ENCODE assay signal across 17 cellular contexts in the genomic region with DNA sequence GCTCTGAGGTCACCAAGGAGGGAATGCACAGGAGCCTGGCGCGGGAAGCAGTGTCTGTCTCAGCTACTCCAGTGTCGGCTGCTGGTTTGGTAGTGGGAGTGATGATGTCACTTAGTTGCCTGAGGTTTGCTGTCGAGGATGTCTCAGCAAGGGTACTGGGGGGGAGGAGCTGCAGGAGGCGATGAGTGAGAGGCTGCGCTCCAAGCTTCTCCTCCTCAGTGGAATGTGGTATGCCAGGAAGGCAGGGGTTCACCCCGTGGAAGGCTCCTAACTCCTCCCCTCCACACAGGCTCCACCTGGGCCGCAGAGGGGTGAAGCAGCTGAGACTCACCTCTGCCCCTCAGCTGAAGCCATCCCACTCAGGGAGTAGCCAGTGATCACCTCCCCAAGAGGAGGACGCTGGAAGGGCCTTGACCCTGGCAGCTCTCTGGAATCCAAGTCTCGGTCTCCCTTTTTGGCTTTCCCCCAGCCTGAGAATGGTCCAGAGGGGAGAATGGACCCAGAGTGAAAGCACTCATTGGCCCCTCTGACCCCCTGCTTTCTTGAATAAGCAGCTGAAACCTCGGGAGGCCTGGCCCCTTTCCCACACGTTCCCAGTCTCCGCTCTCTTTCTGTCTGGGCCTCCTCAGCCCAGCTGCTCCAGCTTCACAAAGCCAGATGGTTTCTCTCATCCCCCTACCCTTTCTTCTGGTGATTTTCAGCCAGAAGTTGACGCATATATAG.
A peak's percentile ranks its signal among the peaks of the same experiment; 100 is the strongest.
DNase-seq lines count a peak whose midpoint lies in the region; ATAC-seq, FAIRE-seq and TF ChIP-seq lines count a peak whose summit lies in the region.
"Had no signal": no experiment of that assay in that cellular context is flagged by ENCODE, and none has a peak within 500 bp of the region (broad histone marks: within the 10 kb centered on the region; RNA-seq: fewer than 3 reads in every experiment).

No MANE protein-coding gene starts in this region.

- H3K9me3 ChIP-seq in H1 (ENCODE audit: insufficient read depth in 2 of 2, low read depth in 1 of 2, low read length in 1 of 2) (no peaks in the 10 kb centered on the region), tibial artery (no peaks in the 10 kb centered on the region), OCI-LY7 (ENCODE audit: low read length) (no peaks in the 10 kb centered on the region)

- H2BK120ac ChIP-seq in H1 (replicated peaks; ENCODE audit: low read depth, low read length), result no peak overlapping the region

- peak; percentile 11 for DNase-seq in activated CD4-positive, alpha-beta T cell treated with anti-CD3 and anti-CD28 coated beads for 36 hours
- DNase-seq in activated CD4-positive, alpha-beta T cell treated with anti-CD3 and anti-CD28 coated beads for 4 hours, result no peak
- DNase-seq in H1 (ENCODE audit: low read depth in 1 of 2, low spot score in 2 of 2), result no peak
- DNase-seq in kidney tubule cell (ENCODE audit: low spot score), result peak; percentile 27
- no peak for DNase-seq in tibial artery
- no peak for DNase-seq in OCI-LY7 (ENCODE audit: low spot score)
- DNase-seq in activated T-cell treated with anti-CD3 and anti-CD28 coated beads, Interleukin-2, amount 50 U/mL, for 48 hours, result no peak
- DNase-seq: activated CD4-positive, alpha-beta T cell treated with anti-CD3 and anti-CD28 coated beads for 1 hour; activated T-cell treated with anti-CD3 and anti-CD28 coated beads, Interleukin-2, amount 50 U/mL, for 24 hours; amniotic stem cell; COR-L47; effector CD8-positive, alpha-beta T cell; NCI-H345 had no signal

- H3K27ac ChIP-seq in H1 (ENCODE audit: low read depth, low read length) (no peak overlapping the region), tibial artery (peak overlapping the region; percentile 13 to 26), OCI-LY7 (ENCODE audit: low read depth, low read length, poor library complexity, severe bottlenecking) (no peak overlapping the region)

- CTCF ChIA-PET in activated CD4-positive, alpha-beta T cell treated with anti-CD3 and anti-CD28 coated beads for 36 hours (lab: Charles Lee), result no interaction called here
- CTCF ChIA-PET in H1 (lab: Charles Lee; ENCODE audit: partially characterized antibody), result interaction anchor here (0.6 to 4.5 kb wide), 10 partner anchors 8 to 559 kb away, joined by 3 to 24 read pairs (median 4); no protein-coding TSS in a partner anchor
- CTCF ChIA-PET in OCI-LY7 (lab: Charles Lee; ENCODE audit: unreplicated experiment), result no interaction called here

- H3K14ac ChIP-seq in H1 (ENCODE audit: insufficient read length), result no peak overlapping the region

- no peak overlapping the region; the same call in 1 of the 2 replicates for H2BK12ac ChIP-seq in H1 (ENCODE audit: low read depth, low read length)

- TF ChIP-seq RAD21 in H1 (IDR thresholded peaks at IDR 0.05 in 1 of 2, conservative IDR thresholded peaks at IDR 0.05 in 1 of 2; ENCODE audit: low read depth in 2 of 2, low read length in 2 of 2), result no peak

- no peaks in the 10 kb centered on the region for H3K36me3 Mint-ChIP-seq in activated CD4-positive, alpha-beta T cell treated with anti-CD3 and anti-CD28 coated beads for 36 hours (ENCODE audit: low read depth)

- H3K79me2 ChIP-seq in H1 (ENCODE audit: control insufficient read depth in 1 of 2, insufficient read depth in 2 of 2, low read length in 2 of 2) (no peaks in the 10 kb centered on the region), OCI-LY7 (ENCODE audit: insufficient read depth, low read depth, low read length) (no peaks in the 10 kb centered on the region)

- H4K8ac ChIP-seq in H1 (ENCODE audit: extremely low read depth, insufficient read depth, low read length), result no peak overlapping the region; the same call in 1 of the 2 replicates

- H3K27me3 ChIP-seq in H1 (replicated peaks in 1 of 4; ENCODE audit: control insufficient read depth in 3 of 4, extremely low read depth in 1 of 4, insufficient read depth in 3 of 4, low read length in 3 of 4), result no peaks in the 10 kb centered on the region; a peak in 1 of 7 replicates
- H3K27me3 ChIP-seq in tibial artery, result no peaks in the 10 kb centered on the region

- no peak overlapping the region for H2AK5ac ChIP-seq in H1 (ENCODE audit: low read depth, low read length)

- no peak for ATAC-seq in activated CD4-positive, alpha-beta T cell treated with anti-CD3 and anti-CD28 coated beads for 36 hours
- ATAC-seq in HG02610 (IDR thresholded peaks at IDR 0.05; ENCODE audit: unreplicated experiment), result no peak
- ATAC-seq: left lobe of liver had no signal

- WGBS in H1 (ENCODE audit: extremely low coverage in 1 of 2, insufficient coverage in 1 of 2, insufficient read length in 1 of 2, insufficient replicate concordance in 2 of 2, low coverage in 1 of 2, low lambda C conversion rate in 2 of 2, missing lambda C conversion rate in 1 of 2), 2 experiments, result 75% methylated on average over 12 of the region's 14 CpGs; no CpG with 5 or more reads in 1 of the 2 experiments

- POLR2A ChIA-PET in activated CD4-positive, alpha-beta T cell treated with anti-CD3 and anti-CD28 coated beads for 36 hours (lab: Charles Lee), result no interaction called here
- POLR2A ChIA-PET in H1 (lab: Charles Lee; ENCODE audit: partially characterized antibody) (interaction anchor here (1.0 to 1.5 kb wide), 2 partner anchors 9 to 68 kb away, joined by 3 to 4 read pairs; no protein-coding TSS in a partner anchor), OCI-LY7 (lab: Charles Lee) (no interaction called here)

- H3K36me3 ChIP-seq in H1 (ENCODE audit: control insufficient read depth in 2 of 4, insufficient read depth in 4 of 4, low read length in 3 of 4), result no peaks in the 10 kb centered on the region; a peak in 1 of 8 replicates
- peaks cover 33 to 67% (median 47%) of the 10 kb centered on the region in 3 donors for H3K36me3 ChIP-seq in tibial artery
- no peaks in the 10 kb centered on the region for H3K36me3 ChIP-seq in OCI-LY7 (ENCODE audit: insufficient read depth, low read length)

- H3K27ac Mint-ChIP-seq in activated CD4-positive, alpha-beta T cell treated with anti-CD3 and anti-CD28 coated beads for 36 hours, result no peak overlapping the region
- H3K27ac Mint-ChIP-seq: activated T-cell treated with anti-CD3 and anti-CD28 coated beads, Interleukin-2, amount 50 U/mL, for 24 hours had no signal

- H3K9me2 ChIP-seq in OCI-LY7 (ENCODE audit: insufficient read depth, low read length), result no peaks in the 10 kb centered on the region

- TF ChIP-seq CTCF in H1 (IDR thresholded peaks at IDR 0.05; ENCODE audit: control extremely low read depth in 1 of 3, insufficient read depth in 1 of 3, low read depth in 1 of 3, low read length in 3 of 3), result no peak
- no peak for TF ChIP-seq CTCF in tibial artery (IDR thresholded peaks at IDR 0.05)
- no peak for TF ChIP-seq CTCF in OCI-LY7 (conservative IDR thresholded peaks at IDR 0.05; ENCODE audit: low read length)

- peaks cover 13% of the 10 kb centered on the region for H3K4me1 Mint-ChIP-seq in activated CD4-positive, alpha-beta T cell treated with anti-CD3 and anti-CD28 coated beads for 36 hours

- no peak overlapping the region for H3K23ac ChIP-seq in H1 (ENCODE audit: insufficient read length)

- H3K4me1 ChIP-seq in H1 (replicated peaks in 1 of 4; ENCODE audit: control insufficient read depth in 3 of 4, insufficient read depth in 4 of 4, low read length in 3 of 4) (no peaks in the 10 kb centered on the region), tibial artery (peaks cover 0 to 21% (median 16%) of the 10 kb centered on the region in 4 donors), OCI-LY7 (ENCODE audit: insufficient read depth, low read length, poor library complexity, severe bottlenecking) (no peaks in the 10 kb centered on the region)

- H3K27me3 Mint-ChIP-seq in activated CD4-positive, alpha-beta T cell treated with anti-CD3 and anti-CD28 coated beads for 36 hours, result peaks cover 22% of the 10 kb centered on the region

- no peak overlapping the region for H2BK20ac ChIP-seq in H1 (ENCODE audit: low read length)

- H3K79me1 ChIP-seq in H1 (ENCODE audit: low read depth, low read length), result no peaks in the 10 kb centered on the region

- no peak overlapping the region; the same call in 1 of the 2 replicates for H2BK5ac ChIP-seq in H1 (ENCODE audit: low read depth, low read length)

- no peak overlapping the region for H3K56ac ChIP-seq in H1 (replicated peaks; ENCODE audit: insufficient read length, low read depth, low read length)

- peak overlapping the region; percentile 51; the same call in 1 of the 2 replicates for H3K18ac ChIP-seq in H1 (ENCODE audit: extremely low read depth, low read length)

- H3K9ac ChIP-seq in H1 (replicated peaks in 1 of 4; ENCODE audit: extremely low read depth in 1 of 4, low read depth in 3 of 4, low read length in 3 of 4), result no peak overlapping the region

- TF ChIP-seq EP300 in H1 (IDR thresholded peaks at IDR 0.05; ENCODE audit: borderline replicate concordance in 1 of 2, low read depth in 2 of 2, low read length in 2 of 2), result no peak

- H3K9me3 Mint-ChIP-seq in activated CD4-positive, alpha-beta T cell treated with anti-CD3 and anti-CD28 coated beads for 36 hours (ENCODE audit: low read depth), result no peaks in the 10 kb centered on the region
- H3K9me3 Mint-ChIP-seq: activated T-cell treated with anti-CD3 and anti-CD28 coated beads, Interleukin-2, amount 50 U/mL, for 24 hours had no signal

- no peak overlapping the region for H3K4ac ChIP-seq in H1 (replicated peaks; ENCODE audit: insufficient read length, low read depth, low read length)

- H3K4me3 Mint-ChIP-seq in activated CD4-positive, alpha-beta T cell treated with anti-CD3 and anti-CD28 coated beads for 36 hours, result no peak overlapping the region
- H3K4me3 Mint-ChIP-seq: activated T-cell treated with anti-CD3 and anti-CD28 coated beads, Interleukin-2, amount 50 U/mL, for 24 hours had no signal

- no peak overlapping the region for H2AFZ ChIP-seq in H1 (ENCODE audit: low read length)
- no peak overlapping the region for H2AFZ ChIP-seq in OCI-LY7 (ENCODE audit: low read length)

- no peak overlapping the region for H4K91ac ChIP-seq in H1 (replicated peaks; ENCODE audit: insufficient read length, low read length)

- TF ChIP-seq POLR2A in H1 (IDR thresholded peaks at IDR 0.05; ENCODE audit: control extremely low read depth in 1 of 2, low read depth in 2 of 2, low read length in 2 of 2), result no peak

- no peak overlapping the region for H4K5ac ChIP-seq in H1 (ENCODE audit: insufficient read length, low read depth, low read length)

- H3K23me2 ChIP-seq in H1 (ENCODE audit: low read depth, low read length), result no peaks in the 10 kb centered on the region

- intact Hi-C loops in activated CD4-positive, alpha-beta T cell treated with anti-CD3 and anti-CD28 coated beads for 36 hours (cut with DNase I, micrococcal nuclease), result loop anchor here in 1 of 2 experiments (2.0 kb wide), 1 partner anchor 67 kb away; no protein-coding TSS in a partner anchor
- intact Hi-C loops in tibial artery (cut with DNase I; ENCODE audit: low total_unique reads) (no loop called here), OCI-LY7 (cut with micrococcal nuclease; ENCODE audit: unreplicated experiment) (no loop called here)

- H3K4me2 ChIP-seq in H1 (ENCODE audit: insufficient read depth in 1 of 2, low read depth in 2 of 2, low read length in 2 of 2) (no peak overlapping the region), OCI-LY7 (ENCODE audit: low read length) (no peak overlapping the region)

- no peak overlapping the region for H2BK15ac ChIP-seq in H1 (ENCODE audit: low read length)

- no peak overlapping the region for H3K4me3 ChIP-seq in H1 (ENCODE audit: extremely low read depth in 1 of 4, insufficient read depth in 2 of 4, low read depth in 3 of 4, low read length in 4 of 4)
- no peak overlapping the region for H3K4me3 ChIP-seq in tibial artery
- H3K4me3 ChIP-seq in OCI-LY7 (ENCODE audit: low read depth, low read length, poor library complexity, severe bottlenecking), result no peak overlapping the region

- no peak for FAIRE-seq in H1 (lab: Jason Lieb, UNC)
- FAIRE-seq: A204.1, frontal cortex had no signal

- H4K20me1 ChIP-seq in H1 (replicated peaks in 1 of 2; ENCODE audit: control insufficient read depth in 1 of 2, insufficient read depth in 2 of 2, low read length in 2 of 2) (no peaks in the 10 kb centered on the region), OCI-LY7 (ENCODE audit: insufficient read depth, low read length) (no peaks in the 10 kb centered on the region)

- BruUV-seq in OCI-LY7 (replicated peaks; lab: Mats Ljungman, UMichigan), result no TSS peak

Comparison
In these comparisons a context has a peak if more than half of its experiments do, and no peak if none do; other contexts are left out.
1. DNase-seq: peak in activated CD4-positive, alpha-beta T cell treated with anti-CD3 and anti-CD28 coated beads for 36 hours (single experiment) and kidney tubule cell (single experiment); none in activated CD4-positive, alpha-beta T cell treated with anti-CD3 and anti-CD28 coated beads for 4 hours (0 of 2), H1 (0 of 2), tibial artery (0 of 2), OCI-LY7 (single experiment) and activated T-cell treated with anti-CD3 and anti-CD28 coated beads, Interleukin-2, amount 50 U/mL, for 48 hours (0 of 2).
2. H3K27ac ChIP-seq: peak in tibial artery (2 of 2); none in H1 (single experiment) and OCI-LY7 (single experiment).